8 cellular contexts compared by ENCODE assay signal in genomic region chr19:19488875-19489690, GRCh38. TPM values are rescaled to one million over a fixed set of nuclear protein-coding genes. Genes with fewer than 3 reads are reported as not detected.
DNase-seq lines count a peak whose midpoint lies in the region; ATAC-seq and TF ChIP-seq lines count a peak whose summit lies in the region.

No MANE protein-coding gene starts in this region.

- peaks cover 39% of the 10 kb centered on the region for H3K4me1 Mint-ChIP-seq in CD14-positive monocyte
- H3K4me1 Mint-ChIP-seq in T-cell, result peaks cover 53 to 60% (median 58%) of the 10 kb centered on the region in 3 donors
- peaks cover 33% of the 10 kb centered on the region for H3K4me1 Mint-ChIP-seq in progenitor cell of endocrine pancreas (ENCODE audit: low read depth)

- H3K36me3 ChIP-seq in adipocyte (ENCODE audit: control insufficient read depth, insufficient read depth, low read length, severe bottlenecking) (peaks cover 18% of the 10 kb centered on the region), heart left ventricle (peaks cover 0 to 39% (median 17%) of the 10 kb centered on the region in 9 donors), upper lobe of left lung (peaks cover 0 to 33% (median 21%) of the 10 kb centered on the region in 4 donors)

- ATAC-seq in GM19438 (IDR thresholded peaks at IDR 0.05; ENCODE audit: low read depth, unreplicated experiment) (peak; percentile 66), T-cell (replicated peaks in 1 of 4) (peak; percentile 85 to 90 (median 88)), heart left ventricle (peak; percentile 10 to 68 (median 56)), upper lobe of left lung (ENCODE audit: low FRiP score in 2 of 2) (peak; percentile 36 to 75)

- H3K4me1 ChIP-seq in adipocyte (ENCODE audit: control insufficient read depth, insufficient read depth, low read length) (peaks cover 33% of the 10 kb centered on the region), heart left ventricle (peaks cover 10 to 60% (median 45%) of the 10 kb centered on the region in 12 donors), upper lobe of left lung (peaks cover 44 to 62% (median 52%) of the 10 kb centered on the region in 4 donors)

- no peak for TF ChIP-seq CTCF in CD14-positive monocyte (IDR thresholded peaks at IDR 0.05)
- TF ChIP-seq CTCF in heart left ventricle (IDR thresholded peaks at IDR 0.05), result no peak
- no peak for TF ChIP-seq CTCF in progenitor cell of endocrine pancreas (IDR thresholded peaks at IDR 0.05; ENCODE audit: unreplicated experiment)
- no peak for TF ChIP-seq CTCF in upper lobe of left lung (IDR thresholded peaks at IDR 0.05)

- 36 to 47% (median 40%) methylated on average over 13 to 14 of the region's 14 CpGs for WGBS in heart left ventricle, 4 donors
- 26 to 27% methylated on average over 13 to 14 of the region's 14 CpGs for WGBS in upper lobe of left lung, 2 donors

- CTCF ChIA-PET in T-cell (lab: Charles Lee), result interaction anchor here (0.6 to 4.4 kb wide), 13 partner anchors 30 to 333 kb away, joined by 3 to 64 read pairs (median 8); partner anchors contain the start of genes GATAD2A (in 1 of the 2) and ZNF506 (in 1 of the 2)

- H3K9me3 ChIP-seq in adipocyte (ENCODE audit: control insufficient read depth, low read length) (no peaks in the 10 kb centered on the region), heart left ventricle (no peaks in the 10 kb centered on the region), upper lobe of left lung (no peaks in the 10 kb centered on the region)

- H3K27me3 ChIP-seq in adipocyte (replicated peaks; ENCODE audit: control insufficient read depth, insufficient read depth, low read length) (no peaks in the 10 kb centered on the region), heart left ventricle (no peaks in the 10 kb centered on the region), upper lobe of left lung (no peaks in the 10 kb centered on the region)

- H3K27ac Mint-ChIP-seq in CD14-positive monocyte, result peak overlapping the region; percentile 94 to 97 (median 96)
- peak overlapping the region; percentile 95 to 99 for H3K27ac Mint-ChIP-seq in T-cell
- H3K27ac Mint-ChIP-seq in progenitor cell of endocrine pancreas, result peak overlapping the region; percentile 97

- peak overlapping the region; percentile 38 to 94 (median 70) for H3K27ac ChIP-seq in heart left ventricle
- H3K27ac ChIP-seq in upper lobe of left lung, result peak overlapping the region; percentile 68 to 83 (median 79)

- no peak for TF ChIP-seq POLR2A in heart left ventricle (IDR thresholded peaks at IDR 0.05)
- no peak for TF ChIP-seq POLR2A in upper lobe of left lung (IDR thresholded peaks at IDR 0.05)

- DNase-seq in CD14-positive monocyte (ENCODE audit: low spot score), result peak; percentile 96
- peak; percentile 53 for DNase-seq in HuH-7 (ENCODE audit: low spot score)
- peak; percentile 75 to 97 (median 94) for DNase-seq in T-cell
- peak; percentile 90 for DNase-seq in adipocyte (ENCODE audit: low read depth)
- DNase-seq in heart left ventricle, result peak; percentile 77 to 84 (median 79)
- peak; percentile 49 for DNase-seq in progenitor cell of endocrine pancreas (ENCODE audit: low spot score, unreplicated experiment)
- DNase-seq in upper lobe of left lung, result peak in 1 of 2 donors; percentile 78

- TF ChIP-seq EP300 in upper lobe of left lung (IDR thresholded peaks at IDR 0.05), result no peak

- no peaks in the 10 kb centered on the region for H3K9me3 Mint-ChIP-seq in CD14-positive monocyte
- no peaks in the 10 kb centered on the region for H3K9me3 Mint-ChIP-seq in T-cell
- no peaks in the 10 kb centered on the region for H3K9me3 Mint-ChIP-seq in progenitor cell of endocrine pancreas (ENCODE audit: low read depth)

- H3K36me3 Mint-ChIP-seq in CD14-positive monocyte (peaks cover 27 to 55% of the 10 kb centered on the region in 2 donors), T-cell (peaks cover 3% of the 10 kb centered on the region), progenitor cell of endocrine pancreas (ENCODE audit: insufficient read depth) (peaks cover 1% of the 10 kb centered on the region)

- POLR2A ChIA-PET in T-cell (lab: Charles Lee), result interaction anchor here in 1 of 2 donors (0.5 to 2.4 kb wide), 4 partner anchors 36 to 549 kb away, joined by 3 to 8 read pairs (median 4); no protein-coding TSS in a partner anchor

- H3K9ac ChIP-seq in adipocyte (ENCODE audit: low read length), result peak overlapping the region; percentile 84

- H3K4me3 ChIP-seq in adipocyte (ENCODE audit: low read length) (peak overlapping the region; percentile 76), heart left ventricle (peak overlapping the region in 8 of 12 donors; percentile 1 to 40 (median 25)), upper lobe of left lung (peak overlapping the region in 2 of 4 donors; percentile 23 to 29)

- intact Hi-C loops in CD14-positive monocyte (cut with micrococcal nuclease), result loop anchor here (2.0 to 5.0 kb wide), 2 partner anchors 82 to 122 kb away; partner anchors contain the start of gene GATAD2A (in 1 of the 2)
- intact Hi-C loops in heart left ventricle (cut with DNase I), result loop anchor here in 3 of 10 donors (1.0 to 10.0 kb wide), 4 partner anchors 82 to 344 kb away; partner anchors contain the start of gene GATAD2A (in 1 of the 3)

- H3K4me3 Mint-ChIP-seq in CD14-positive monocyte (peak overlapping the region; percentile 62 to 75), T-cell (peak overlapping the region; percentile 54 to 79 (median 64)), progenitor cell of endocrine pancreas (ENCODE audit: low read depth) (peak overlapping the region; percentile 26)

- peaks cover 0 to 4% (median 0%) of the 10 kb centered on the region in 3 donors for H3K27me3 Mint-ChIP-seq in CD14-positive monocyte (ENCODE audit: low read depth in 3 of 3)
- H3K27me3 Mint-ChIP-seq in T-cell, result no peaks in the 10 kb centered on the region
- no peaks in the 10 kb centered on the region for H3K27me3 Mint-ChIP-seq in progenitor cell of endocrine pancreas

RNA-seq across cellular contexts. Expression of gene TSSK6, which starts 26.3 kb away (rescaled TPM):
- polyA plus RNA-seq in CD14-positive monocyte (under 1 TPM in 1 of 2 donors, not detected in 1; 0.27 TPM), heart left ventricle (under 1 TPM; 0.57 to 0.61 TPM)
- total RNA-seq in T-cell (10 to 100 TPM in 3 of 5 donors, 1 to 10 TPM in 2; 3.9 to 13.0 (median 11.0) TPM), heart left ventricle (1 to 10 TPM in 1 of 9 donors, under 1 TPM in 8; 0.28 to 1.0 (median 0.54) TPM), progenitor cell of endocrine pancreas (2.7 and 3.3 TPM in 2 replicates), upper lobe of left lung (1 to 10 TPM; 1.7 to 7.3 (median 3.1) TPM)

RNA-seq across cellular contexts. Expression of gene NDUFA13, which starts 26.9 kb away (rescaled TPM):
- polyA plus RNA-seq in CD14-positive monocyte (100 to 1,000 TPM; 361 to 433 TPM), heart left ventricle (1,000 to 10,000 TPM in 1 of 2 donors, 100 to 1,000 TPM in 1; 856 to 1,476 TPM)
- total RNA-seq in T-cell (100 to 1,000 TPM; 188 to 235 (median 233) TPM), heart left ventricle (1,000 to 10,000 TPM in 3 of 9 donors, 100 to 1,000 TPM in 6; 101 to 1,154 (median 960) TPM), progenitor cell of endocrine pancreas (346 and 347 TPM in 2 replicates), upper lobe of left lung (100 to 1,000 TPM in 3 of 6 donors, 10 to 100 TPM in 3; 24.3 to 305 (median 112) TPM)

RNA-seq across cellular contexts. Expression of gene YJEFN3, which starts 39.6 kb away (rescaled TPM):
- not detected for polyA plus RNA-seq in CD14-positive monocyte
- 10 to 100 TPM in 3 of 5 donors, 1 to 10 TPM in 2; 5.4 to 14.2 (median 12.5) TPM for total RNA-seq in T-cell
- 1 to 10 TPM in 8 of 9 donors, not detected in 1; 1.2 to 5.4 (median 2.3) TPM for total RNA-seq in heart left ventricle
- polyA plus RNA-seq in heart left ventricle, result 1 to 10 TPM; 3.6 to 5.3 TPM
- total RNA-seq in progenitor cell of endocrine pancreas, result 22.6 and 27.6 TPM in 2 replicates
- total RNA-seq in upper lobe of left lung, result 1 to 10 TPM in 4 of 6 donors, under 1 TPM in 2; 0.61 to 7.3 (median 4.8) TPM

RNA-seq across cellular contexts. Expression of gene CILP2, which starts 49.0 kb away (rescaled TPM):
- not detected for polyA plus RNA-seq in CD14-positive monocyte
- total RNA-seq in T-cell, result 1 to 10 TPM in 1 of 5 donors, under 1 TPM in 4; 0.23 to 1.3 (median 0.41) TPM
- under 1 TPM in 7 of 9 donors, not detected in 2; 0.07 to 0.61 (median 0.22) TPM for total RNA-seq in heart left ventricle
- polyA plus RNA-seq in heart left ventricle, result under 1 TPM; 0.08 to 0.24 TPM
- total RNA-seq in progenitor cell of endocrine pancreas, result 2.4 and 2.6 TPM in 2 replicates
- under 1 TPM in 2 of 6 donors, not detected in 4; 0.14 to 0.37 TPM for total RNA-seq in upper lobe of left lung
